ENCODE assay signal across 21 cellular contexts in the genomic region with DNA sequence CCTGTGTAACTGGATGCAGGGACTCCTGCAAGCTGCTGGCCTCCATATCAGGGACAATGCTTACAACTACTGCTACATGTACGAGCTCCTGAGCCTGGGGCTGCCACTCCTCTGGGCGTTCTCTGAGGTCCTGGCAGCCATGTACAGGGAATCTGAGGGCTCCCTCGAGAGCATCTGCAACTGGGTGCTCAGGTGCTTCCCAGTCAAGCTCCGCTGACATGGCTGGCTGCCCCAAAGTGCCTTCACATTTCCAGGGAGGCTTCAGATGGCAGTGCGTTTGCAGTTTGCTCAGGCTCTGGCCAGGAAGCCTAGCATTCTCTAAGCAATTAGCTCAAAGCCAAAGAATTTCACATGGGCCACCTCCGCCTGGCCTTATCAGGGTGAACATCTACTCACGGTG.
DNase-seq lines count a peak whose midpoint lies in the region; ATAC-seq and TF ChIP-seq lines count a peak whose summit lies in the region.
"Had no signal": no experiment of that assay in that cellular context is flagged by ENCODE, and none has a peak within 500 bp of the region (broad histone marks: within the 10 kb centered on the region; RNA-seq: fewer than 3 reads in every experiment).

No MANE protein-coding gene starts in this region.

- H3K4me1 ChIP-seq in endodermal cell (ENCODE audit: control insufficient read depth, insufficient read depth, low read length) (peaks cover 15% of the 10 kb centered on the region), trophoblast cell (ENCODE audit: control insufficient read depth in 1 of 2, insufficient read depth in 2 of 2, low read length in 2 of 2) (peaks cover 13 to 19% of the 10 kb centered on the region in 2 experiments), breast epithelium (no peaks in the 10 kb centered on the region)
- no peaks in the 10 kb centered on the region for H3K4me1 ChIP-seq in naive thymus-derived CD4-positive, alpha-beta T cell (ENCODE audit: control insufficient read depth in 2 of 2, insufficient read depth in 2 of 2, low read length in 2 of 2)

- no peaks in the 10 kb centered on the region for H3K36me3 Mint-ChIP-seq in endodermal cell (ENCODE audit: low read depth)
- H3K36me3 Mint-ChIP-seq in naive thymus-derived CD4-positive, alpha-beta T cell: peaks cover 0 to 12% (median 5%) of the 10 kb centered on the region in 5 donors

- CTCF ChIA-PET in naive thymus-derived CD4-positive, alpha-beta T cell (lab: Charles Lee): interaction anchor here (1.1 to 1.3 kb wide), 2 partner anchors 21 to 173 kb away, joined by 3 read pairs; no protein-coding TSS in a partner anchor

- H3K4me1 Mint-ChIP-seq in endodermal cell: peaks cover 25% of the 10 kb centered on the region
- no peaks in the 10 kb centered on the region for H3K4me1 Mint-ChIP-seq in naive thymus-derived CD4-positive, alpha-beta T cell
- H3K4me1 Mint-ChIP-seq: B cell had no signal

- no peak overlapping the region for H4K8ac ChIP-seq in trophoblast cell (ENCODE audit: low read depth, low read length)

- no peak overlapping the region for H2BK5ac ChIP-seq in trophoblast cell (ENCODE audit: low read depth, low read length, poor library complexity)

- DNase-seq in ELF-1 (ENCODE audit: low read depth, low spot score) (peak; percentile 62), endodermal cell (no peak), trophoblast cell (peak; percentile 65 to 80), NCI-H510A treated with DMSO at 0.1 percent for 48 hours (lab: John Stamatoyannopoulos, UW) (no peak), breast epithelium (ENCODE audit: low spot score in 2 of 2) (no peak)
- DNase-seq in naive thymus-derived CD4-positive, alpha-beta T cell: no peak
- DNase-seq: DMS153, DND-41, Karpas-422, NCI-H1092, NCI-H1417 treated with DMSO at 0.1 percent for 48 hours, NCI-H1694 treated with DMSO at 0.1 percent for 48 hours, NCI-H524 treated with DMSO at 0.1 percent for 48 hours, NCI-H774, SIG-M5 had no signal

- H4K12ac ChIP-seq in trophoblast cell (ENCODE audit: low read depth, low read length): no peak overlapping the region

- no peak overlapping the region for H3K4me2 ChIP-seq in trophoblast cell (ENCODE audit: low read length)
- H3K4me2 ChIP-seq: GM23338 had no signal

- H2BK120ac ChIP-seq in trophoblast cell (ENCODE audit: insufficient read depth, low read length, poor library complexity): no peak overlapping the region

- no peaks in the 10 kb centered on the region for H3K36me3 ChIP-seq in endodermal cell (ENCODE audit: control insufficient read depth, insufficient read depth, low read length)
- H3K36me3 ChIP-seq in trophoblast cell (ENCODE audit: control insufficient read depth in 1 of 2, insufficient read depth in 2 of 2, low read length in 2 of 2): peaks cover 9 to 16% of the 10 kb centered on the region in 2 experiments
- peaks cover 0 to 4% (median 0%) of the 10 kb centered on the region in 3 experiments for H3K36me3 ChIP-seq in naive thymus-derived CD4-positive, alpha-beta T cell (ENCODE audit: control insufficient read depth in 2 of 3, insufficient read depth in 3 of 3, low read length in 3 of 3)
- H3K36me3 ChIP-seq in breast epithelium: no peaks in the 10 kb centered on the region

- no peak overlapping the region for H4K91ac ChIP-seq in trophoblast cell (ENCODE audit: low read depth, low read length)

- POLR2A ChIA-PET in naive thymus-derived CD4-positive, alpha-beta T cell (lab: Charles Lee): interaction anchor here (0.6 kb wide), 1 partner anchor 9 kb away, joined by 3 read pairs; no protein-coding TSS in a partner anchor

- H3K27me3 Mint-ChIP-seq in endodermal cell (ENCODE audit: insufficient read depth): no peaks in the 10 kb centered on the region
- H3K27me3 Mint-ChIP-seq in naive thymus-derived CD4-positive, alpha-beta T cell: no peaks in the 10 kb centered on the region
- H3K27me3 Mint-ChIP-seq: B cell had no signal

- H2BK12ac ChIP-seq in trophoblast cell (ENCODE audit: low read length): no peak overlapping the region

- ATAC-seq in naive thymus-derived CD4-positive, alpha-beta T cell: no peak
- no peak for ATAC-seq in GM18517 (IDR thresholded peaks at IDR 0.05; ENCODE audit: unreplicated experiment)
- ATAC-seq: GM23338, HCT116 had no signal

- H3K4ac ChIP-seq in trophoblast cell (ENCODE audit: low read depth, low read length): no peak overlapping the region

- no peak overlapping the region for H3K4me3 ChIP-seq in endodermal cell (ENCODE audit: low read length)
- H3K4me3 ChIP-seq in trophoblast cell (ENCODE audit: low read depth, low read length): no peak overlapping the region
- no peak overlapping the region for H3K4me3 ChIP-seq in naive thymus-derived CD4-positive, alpha-beta T cell (ENCODE audit: low read length)
- H3K4me3 ChIP-seq in breast epithelium: no peak overlapping the region
- H3K4me3 ChIP-seq: GM23338, SK-N-MC had no signal

- no peak overlapping the region for H3K14ac ChIP-seq in trophoblast cell (ENCODE audit: low read length)

- no peak overlapping the region for H2AFZ ChIP-seq in trophoblast cell (ENCODE audit: insufficient read depth, low read length, poor library complexity)
- H2AFZ ChIP-seq: GM23338 had no signal

- no peaks in the 10 kb centered on the region for H3K9me3 Mint-ChIP-seq in endodermal cell
- H3K9me3 Mint-ChIP-seq in naive thymus-derived CD4-positive, alpha-beta T cell: no peaks in the 10 kb centered on the region
- H3K9me3 Mint-ChIP-seq: GM23338 had no signal

- H3K9me3 ChIP-seq in endodermal cell (ENCODE audit: control insufficient read depth, low read length): no peaks in the 10 kb centered on the region
- H3K9me3 ChIP-seq in trophoblast cell (ENCODE audit: insufficient read depth, low read depth, low read length): no peaks in the 10 kb centered on the region
- no peaks in the 10 kb centered on the region for H3K9me3 ChIP-seq in naive thymus-derived CD4-positive, alpha-beta T cell (ENCODE audit: control insufficient read depth in 2 of 3, low read length in 3 of 3)
- H3K9me3 ChIP-seq in breast epithelium: no peaks in the 10 kb centered on the region

- no peaks in the 10 kb centered on the region for H3K79me1 ChIP-seq in trophoblast cell (ENCODE audit: low read length)

- H3K27ac Mint-ChIP-seq in endodermal cell: peak overlapping the region; percentile 64
- H3K27ac Mint-ChIP-seq in naive thymus-derived CD4-positive, alpha-beta T cell: no peak overlapping the region
- H3K27ac Mint-ChIP-seq: B cell, GM23338 had no signal

- no peak overlapping the region for H3K27ac ChIP-seq in endodermal cell (ENCODE audit: low read depth, low read length)
- H3K27ac ChIP-seq in trophoblast cell (ENCODE audit: low read depth, low read length): no peak overlapping the region
- no peak overlapping the region for H3K27ac ChIP-seq in naive thymus-derived CD4-positive, alpha-beta T cell (ENCODE audit: low read depth, low read length)
- H3K27ac ChIP-seq in breast epithelium: no peak overlapping the region
- H3K27ac ChIP-seq: HL-60, SK-N-MC had no signal

- H3K23ac ChIP-seq in trophoblast cell (ENCODE audit: low read length): no peak overlapping the region

- no peak overlapping the region for H3K18ac ChIP-seq in trophoblast cell (ENCODE audit: low read length)

- H3K27me3 ChIP-seq in endodermal cell (ENCODE audit: control insufficient read depth, insufficient read depth, low read length, poor library complexity, severe bottlenecking): no peaks in the 10 kb centered on the region
- H3K27me3 ChIP-seq in trophoblast cell (ENCODE audit: insufficient read depth, low read length): no peaks in the 10 kb centered on the region
- H3K27me3 ChIP-seq in naive thymus-derived CD4-positive, alpha-beta T cell (ENCODE audit: control insufficient read depth in 2 of 2, insufficient read depth in 2 of 2, low read length in 2 of 2): no peaks in the 10 kb centered on the region
- H3K27me3 ChIP-seq in breast epithelium: no peaks in the 10 kb centered on the region

- no peak overlapping the region for H3K4me3 Mint-ChIP-seq in endodermal cell
- H3K4me3 Mint-ChIP-seq in naive thymus-derived CD4-positive, alpha-beta T cell: no peak overlapping the region
- H3K4me3 Mint-ChIP-seq: B cell, GM23338 had no signal

- no peak for TF ChIP-seq POLR2A in breast epithelium (IDR thresholded peaks at IDR 0.05)

- TF ChIP-seq CTCF in endodermal cell (conservative IDR thresholded peaks at IDR 0.05) (no peak), breast epithelium (IDR thresholded peaks at IDR 0.05) (no peak)

- WGBS in endodermal cell (ENCODE audit: insufficient coverage in 1 of 2, insufficient read length in 1 of 2), 2 experiments: 86 to 90% methylated on average over 6 to 7 of the region's 7 CpGs
- WGBS in trophoblast cell (ENCODE audit: extremely low coverage, insufficient coverage, insufficient read length): no CpG with 5 or more reads among the region's 7 CpGs

- H3K79me2 ChIP-seq in trophoblast cell (ENCODE audit: control insufficient read depth, insufficient read depth, low read length, poor library complexity): no peaks in the 10 kb centered on the region

- intact Hi-C loops in naive thymus-derived CD4-positive, alpha-beta T cell (cut with micrococcal nuclease): no loop called here
- intact Hi-C loops in breast epithelium (cut with DNase I; ENCODE audit: low total_unique reads): no loop called here

- H3K9ac ChIP-seq in endodermal cell (ENCODE audit: extremely low read depth, low read length, poor library complexity, severe bottlenecking): no peak overlapping the region
- no peak overlapping the region for H3K9ac ChIP-seq in trophoblast cell (ENCODE audit: low read length)

- no peak overlapping the region for H2AK5ac ChIP-seq in trophoblast cell (ENCODE audit: low read length)

Comparison
In these comparisons a context has a peak if more than half of its experiments do, and no peak if none do; other contexts are left out.
1. DNase-seq: peak in ELF-1 (single experiment) and trophoblast cell (2 of 2); none in endodermal cell (single experiment), NCI-H510A treated with DMSO at 0.1 percent for 48 hours (single experiment), naive thymus-derived CD4-positive, alpha-beta T cell (0 of 9) and breast epithelium (0 of 2).